ENCODE assay signal across 9 cellular contexts in genomic region chr12:110704750-110705149, GRCh38. TPM values are rescaled to one million over a fixed set of nuclear protein-coding genes. Genes with fewer than 3 reads are reported as not detected.
DNase-seq lines count a peak whose midpoint lies in the region; ATAC-seq and TF ChIP-seq lines count a peak whose summit lies in the region.
"Had no signal": no experiment of that assay in that cellular context is flagged by ENCODE, and none has a peak within 500 bp of the region (broad histone marks: within the 10 kb centered on the region; RNA-seq: fewer than 3 reads in every experiment).

No MANE protein-coding gene starts in this region.

- no peaks in the 10 kb centered on the region for H3K27me3 ChIP-seq in cardiac muscle cell
- H3K27me3 ChIP-seq in right cardiac atrium (ENCODE audit: control insufficient read depth, insufficient read depth): no peaks in the 10 kb centered on the region

- no peaks in the 10 kb centered on the region for H3K9me3 ChIP-seq in cardiac muscle cell (ENCODE audit: low read depth)
- H3K9me3 ChIP-seq in right cardiac atrium (ENCODE audit: control insufficient read depth, low read length): no peaks in the 10 kb centered on the region
- H3K9me3 ChIP-seq: HAP-1 had no signal

- H3K27ac ChIP-seq in cardiac muscle cell (no peak overlapping the region), right cardiac atrium (ENCODE audit: low read length) (no peak overlapping the region)

- TF ChIP-seq CTCF in cardiac muscle cell (IDR thresholded peaks at IDR 0.05; ENCODE audit: low read depth, low read length): peak; percentile 20
- peak; percentile 62 for TF ChIP-seq CTCF in epithelial cell of proximal tubule (conservative IDR thresholded peaks at IDR 0.05; ENCODE audit: low read depth, low read length)

- H3K4me1 ChIP-seq in cardiac muscle cell (ENCODE audit: low read depth) (no peaks in the 10 kb centered on the region), right cardiac atrium (ENCODE audit: control insufficient read depth, insufficient read depth, low read length) (no peaks in the 10 kb centered on the region)
- H3K4me1 ChIP-seq: HAP-1 had no signal

- ATAC-seq in right cardiac atrium (no peak), GM19452 (IDR thresholded peaks at IDR 0.05; ENCODE audit: unreplicated experiment) (no peak)

- DNase-seq in cardiac muscle cell (ENCODE audit: low read depth in 1 of 2, low spot score in 1 of 2) (no peak), right cardiac atrium (no peak), NCI-H69 (lab: John Stamatoyannopoulos, UW) (peak; percentile 85), epithelial cell of proximal tubule (ENCODE audit: low read depth) (no peak), nucleus accumbens (lab: John Stamatoyannopoulos, UW) (no peak), Kasumi-1 (lab: John Stamatoyannopoulos, UW) (no peak), Ammon's horn (ENCODE audit: low spot score) (no peak)

- intact Hi-C loops in right cardiac atrium (cut with DNase I): no loop called here

- no peak overlapping the region for H3K4me3 ChIP-seq in cardiac muscle cell
- no peak overlapping the region for H3K4me3 ChIP-seq in right cardiac atrium (ENCODE audit: low read length)
- H3K4me3 ChIP-seq in epithelial cell of proximal tubule (ENCODE audit: low read depth, low read length): no peak overlapping the region
- H3K4me3 ChIP-seq: HAP-1 had no signal

- WGBS in right cardiac atrium: 43% methylated on average over 5 of the region's 5 CpGs

- no peaks in the 10 kb centered on the region for H3K36me3 ChIP-seq in cardiac muscle cell
- H3K36me3 ChIP-seq: HAP-1 had no signal

RNA-seq across cellular contexts. Expression of gene HVCN1, which starts 15.8 kb away (rescaled TPM):
- total RNA-seq in cardiac muscle cell (2.9 and 8.7 TPM in 2 replicates), right cardiac atrium (10 to 100 TPM; 11.3 to 33.4 (median 13.3) TPM), epithelial cell of proximal tubule (1.4 and 2.5 TPM in 2 replicates)
- polyA plus RNA-seq in cardiac muscle cell (3.8 and 6.1 TPM in 2 replicates), right cardiac atrium (18.2 TPM)

RNA-seq across cellular contexts. Expression of gene PPP1CC, which starts 37.9 kb away (rescaled TPM):
- total RNA-seq in cardiac muscle cell (118 and 150 TPM in 2 replicates), right cardiac atrium (100 to 1,000 TPM; 156 to 175 (median 160) TPM), epithelial cell of proximal tubule (86.3 and 159 TPM in 2 replicates)
- polyA plus RNA-seq in cardiac muscle cell (85.2 and 124 TPM in 2 replicates), right cardiac atrium (120 TPM)
